7 cellular contexts compared by ENCODE assay signal in the genomic region with DNA sequence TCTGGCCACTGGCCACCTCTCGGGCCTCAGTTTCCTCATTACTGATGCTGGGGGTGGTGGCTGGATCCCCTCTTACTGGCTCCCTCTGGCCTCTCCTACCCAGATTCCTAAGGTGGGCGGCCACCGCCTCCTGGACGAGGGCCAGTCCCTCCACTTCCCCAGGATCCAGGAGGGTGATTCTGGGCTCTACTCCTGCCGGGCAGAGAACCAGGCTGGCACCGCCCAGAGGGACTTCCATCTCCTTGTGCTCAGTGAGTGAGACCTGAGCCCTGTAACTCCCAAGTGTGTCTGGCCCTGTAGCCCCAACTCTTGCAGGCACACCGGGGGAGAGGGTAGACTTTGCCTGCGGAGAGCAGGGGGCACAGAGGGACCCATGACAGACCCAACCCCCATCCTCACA.
"Had no signal": no experiment of that assay in that cellular context is flagged by ENCODE, and none has a peak within 500 bp of the region (broad histone marks: within the 10 kb centered on the region; RNA-seq: fewer than 3 reads in every experiment).

No MANE protein-coding gene starts in this region.

- H3K4me3 Mint-ChIP-seq: GM23338, HFFc6 had no signal

- ATAC-seq: GM23338, HCT116 had no signal

- H3K4me3 ChIP-seq: GM23338, HAP-1 had no signal

- H3K36me3 ChIP-seq: HAP-1 had no signal

- DNase-seq: HFFc6, KBM-7 had no signal

- H2AFZ ChIP-seq: GM23338 had no signal

- H3K27me3 Mint-ChIP-seq: IgD-negative memory B cell had no signal

- H3K4me2 ChIP-seq: GM23338 had no signal

- H3K9me3 Mint-ChIP-seq: GM23338, HFFc6, IgD-negative memory B cell had no signal

- H3K9me3 ChIP-seq: HAP-1 had no signal

- H3K27ac Mint-ChIP-seq: GM23338, HFFc6, IgD-negative memory B cell had no signal

- H3K4me1 ChIP-seq: HAP-1 had no signal

- H3K27ac ChIP-seq: HL-60 had no signal
